Comparison of ENCODE assay signal across 2 cellular contexts in the genomic region with DNA sequence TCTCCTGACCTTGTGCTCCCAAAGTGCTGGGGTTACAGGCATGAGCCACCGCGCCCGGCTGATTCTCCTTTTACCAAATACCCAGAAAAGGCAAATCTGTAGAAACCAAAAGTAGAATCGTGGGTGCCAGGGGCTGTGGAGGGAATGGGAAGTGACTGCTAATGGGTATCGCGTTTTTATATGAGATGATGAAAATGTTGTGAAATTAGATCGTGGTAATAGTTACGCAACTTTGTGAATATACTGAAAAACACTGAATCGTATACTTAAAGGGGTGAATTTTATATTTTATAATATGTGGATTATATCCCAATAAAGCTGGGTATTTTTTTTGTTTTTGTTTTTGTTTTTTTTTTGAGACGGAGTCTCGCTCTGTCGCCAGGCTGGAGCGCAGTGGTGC.
TF ChIP-seq lines count a peak whose summit lies in the region.

No MANE protein-coding gene starts in this region.

TF ChIP-seq in GM23338, 12 proteins besides CTCF, POLR2A, EP300 and RAD21 (continues in another document):
- TF ChIP-seq STAT1 (IDR thresholded peaks at IDR 0.05; ENCODE audit: unreplicated experiment) (no peak), EZH2 (IDR thresholded peaks at IDR 0.05; ENCODE audit: low read depth, unreplicated experiment) (no peak), CREB1 (CRISPR knock-in tag; IDR thresholded peaks at IDR 0.05; ENCODE audit: low read depth) (no peak), JUNB (IDR thresholded peaks at IDR 0.05; ENCODE audit: unreplicated experiment) (no peak), ZNF462 (CRISPR knock-in tag; IDR thresholded peaks at IDR 0.05) (no peak), ZNF114 (CRISPR knock-in tag; IDR thresholded peaks at IDR 0.05) (no peak), POLR2AphosphoS5 (IDR thresholded peaks at IDR 0.05; ENCODE audit: low read depth) (no peak), REST (IDR thresholded peaks at IDR 0.05; ENCODE audit: unreplicated experiment) (no peak), NANOG (IDR thresholded peaks at IDR 0.05; ENCODE audit: borderline replicate concordance) (no peak), EZH2phosphoT487 (IDR thresholded peaks at IDR 0.05; ENCODE audit: unreplicated experiment) (no peak), ZNF331 (CRISPR knock-in tag; IDR thresholded peaks at IDR 0.05; ENCODE audit: low read depth) (no peak)

TF ChIP-seq in K562, 482 proteins besides CTCF, POLR2A, EP300 and RAD21:
- no peak for TF ChIP-seq MYNN (IDR thresholded peaks at IDR 0.05)
- no peak for TF ChIP-seq MYNN (CRISPR knock-in tag; IDR thresholded peaks at IDR 0.05)
- peak; percentile 90 for TF ChIP-seq CEBPB (tag; IDR thresholded peaks at IDR 0.05)
- TF ChIP-seq, protein P1, sequence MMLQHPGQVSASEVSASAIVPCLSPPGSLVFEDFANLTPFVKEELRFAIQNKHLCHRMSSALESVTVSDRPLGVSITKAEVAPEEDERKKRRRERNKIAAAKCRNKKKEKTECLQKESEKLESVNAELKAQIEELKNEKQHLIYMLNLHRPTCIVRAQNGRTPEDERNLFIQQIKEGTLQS (IDR thresholded peaks at IDR 0.05) = no peak
- TF ChIP-seq, protein P1 (CRISPR knock-in tag; conservative IDR thresholded peaks at IDR 0.05) = no peak
- TF ChIP-seq RCOR1 (IDR thresholded peaks at IDR 0.05; ENCODE audit: borderline replicate concordance in 1 of 2, low read depth in 2 of 2, low read length in 2 of 2) = no peak
- no peak for TF ChIP-seq ZNF197 (CRISPR knock-in tag; IDR thresholded peaks at IDR 0.05; ENCODE audit: low read depth)
- TF ChIP-seq ZNF217 (CRISPR knock-in tag; IDR thresholded peaks at IDR 0.05) = no peak
- no peak for TF ChIP-seq MAFK (IDR thresholded peaks at IDR 0.05; ENCODE audit: low read length)
- TF ChIP-seq ZNF239 (CRISPR knock-in tag; IDR thresholded peaks at IDR 0.05) = no peak
- TF ChIP-seq NCOA4 (IDR thresholded peaks at IDR 0.05; ENCODE audit: partially characterized antibody) = no peak
- peak; percentile 67 to 75; a peak in 2 of 4 replicates for TF ChIP-seq TRIM24 (IDR thresholded peaks at IDR 0.05)
- TF ChIP-seq, protein P2, sequence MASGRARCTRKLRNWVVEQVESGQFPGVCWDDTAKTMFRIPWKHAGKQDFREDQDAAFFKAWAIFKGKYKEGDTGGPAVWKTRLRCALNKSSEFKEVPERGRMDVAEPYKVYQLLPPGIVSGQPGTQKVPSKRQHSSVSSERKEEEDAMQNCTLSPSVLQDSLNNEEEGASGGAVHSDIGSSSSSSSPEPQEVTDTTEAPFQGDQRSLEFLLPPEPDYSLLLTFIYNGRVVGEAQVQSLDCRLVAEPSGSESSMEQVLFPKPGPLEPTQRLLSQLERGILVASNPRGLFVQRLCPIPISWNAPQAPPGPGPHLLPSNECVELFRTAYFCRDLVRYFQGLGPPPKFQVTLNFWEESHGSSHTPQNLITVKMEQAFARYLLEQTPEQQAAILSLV (tag; IDR thresholded peaks at IDR 0.05) = 0 out of 2 replicates have a peak, but pooled peaks have one; percentile 28
- TF ChIP-seq ZNF121 (CRISPR knock-in tag; conservative IDR thresholded peaks at IDR 0.05) = no peak
- no peak for TF ChIP-seq U2AF1 (optimal IDR thresholded peaks at IDR 0.05; ENCODE audit: low read depth, low read length)
- TF ChIP-seq YY1 (IDR thresholded peaks at IDR 0.05; ENCODE audit: borderline replicate concordance in 1 of 3, control insufficient read depth in 1 of 3, extremely low read depth in 1 of 3, insufficient read depth in 3 of 3, insufficient read length in 1 of 3, insufficient replicate concordance in 2 of 3, low read depth in 1 of 3, low read length in 2 of 3) = no peak
- no peak for TF ChIP-seq HES1 (IDR thresholded peaks at IDR 0.05; ENCODE audit: low read depth)
- 0 out of 2 replicates have a peak, but pooled peaks have one; percentile 52 for TF ChIP-seq CEBPG (CRISPR knock-in tag; IDR thresholded peaks at IDR 0.05)
- TF ChIP-seq CEBPG (tag; conservative IDR thresholded peaks at IDR 0.05 in 1 of 2, IDR thresholded peaks at IDR 0.05 in 1 of 2) = peak; percentile 65 to 87
